27 cellular contexts compared by ENCODE assay signal in genomic region chr15:88985547-88986393, GRCh38.
A peak's percentile ranks its signal among the peaks of the same experiment; 100 is the strongest.
DNase-seq lines count a peak whose midpoint lies in the region; ATAC-seq and TF ChIP-seq lines count a peak whose summit lies in the region.
"Had no signal": no experiment of that assay in that cellular context is flagged by ENCODE, and none has a peak within 500 bp of the region (broad histone marks: within the 10 kb centered on the region; RNA-seq: fewer than 3 reads in every experiment).

No MANE protein-coding gene starts in this region.

- DNase-seq in SK-N-SH (no peak), Panc1 (ENCODE audit: low read depth, low spot score) (no peak), smooth muscle cell (lab: John Stamatoyannopoulos, UW; ENCODE audit: unreplicated experiment) (no peak), COLO829 (ENCODE audit: low spot score) (no peak), medulla oblongata (ENCODE audit: extremely low spot score) (no peak)
- DNase-seq: activated B cell treated with CpG ODN at 0.5 μM for 24 hours; activated CD4-positive, alpha-beta T cell treated with anti-CD3 and anti-CD28 coated beads, Interleukin-2, amount 50 U/mL, for 48 hours; activated gamma-delta T cell; BE2C; effector CD8-positive, alpha-beta T cell; foreskin melanocyte; HCEC 1CT; hypothalamus; left cardiac atrium; mesenchymal stem cell; naive B cell; NCI-H1092 treated with DMSO at 0.1 percent for 48 hours; NCI-H2029 treated with DMSO at 0.1 percent for 48 hours; ovary; stimulated activated naive CD8-positive, alpha-beta T cell treated with anti-CD3 and anti-CD28 coated beads, Interleukin-15, amount 100 ng/mL, for 72 hours; T-helper 9 cell; tibial artery had no signal

- H3K4me3 ChIP-seq in SK-N-SH (ENCODE audit: low read depth in 2 of 2, low read length in 1 of 2) (no peak overlapping the region), Panc1 (ENCODE audit: low read depth in 2 of 2, low read length in 2 of 2) (no peak overlapping the region), iPS-15b (ENCODE audit: low read depth, low read length) (peak overlapping the region; percentile 8), smooth muscle cell (no peak overlapping the region)
- H3K4me3 ChIP-seq: ovary, right atrium auricular region, tibial artery had no signal

- H3K9me2 ChIP-seq in SK-N-SH, result no peaks in the 10 kb centered on the region

- H3K79me2 ChIP-seq in SK-N-SH (ENCODE audit: insufficient read depth) (no peaks in the 10 kb centered on the region), smooth muscle cell (ENCODE audit: low read depth) (no peaks in the 10 kb centered on the region)

- ATAC-seq in SK-N-SH treated with all-trans-retinoic acid at 6 μM for 48 hours (no peak), Panc1 (no peak), GM19351 (IDR thresholded peaks at IDR 0.05; ENCODE audit: unreplicated experiment) (no peak)
- ATAC-seq: esophagus mucosa; left cardiac atrium; stimulated activated naive CD8-positive, alpha-beta T cell treated with anti-CD3 and anti-CD28 coated beads, Interleukin-15, amount 100 ng/mL, for 72 hours had no signal

- no peaks in the 10 kb centered on the region for H3K27me3 ChIP-seq in SK-N-SH (ENCODE audit: insufficient read depth)
- no peaks in the 10 kb centered on the region for H3K27me3 ChIP-seq in Panc1 (ENCODE audit: control insufficient read depth, insufficient read depth, low read length)
- no peaks in the 10 kb centered on the region for H3K27me3 ChIP-seq in iPS-15b (ENCODE audit: control insufficient read depth, insufficient read depth, low read length)
- H3K27me3 ChIP-seq in smooth muscle cell (ENCODE audit: low read depth), result no peaks in the 10 kb centered on the region
- H3K27me3 ChIP-seq: BE2C, ovary, right atrium auricular region, tibial artery had no signal

- no peak overlapping the region for H3K4me2 ChIP-seq in SK-N-SH
- no peak overlapping the region for H3K4me2 ChIP-seq in smooth muscle cell

- H3K27ac ChIP-seq in SK-N-SH (ENCODE audit: low read depth in 2 of 2, low read length in 1 of 2), result no peak overlapping the region
- peak overlapping the region; percentile 98 for H3K27ac ChIP-seq in Panc1 (ENCODE audit: low read length)
- no peak overlapping the region for H3K27ac ChIP-seq in smooth muscle cell (ENCODE audit: low read depth)
- H3K27ac ChIP-seq: ovary, right atrium auricular region, tibial artery had no signal

- TF ChIP-seq CTCF in SK-N-SH (IDR thresholded peaks at IDR 0.05) (no peak), Panc1 (IDR thresholded peaks at IDR 0.05) (no peak), smooth muscle cell (IDR thresholded peaks at IDR 0.05; ENCODE audit: borderline replicate concordance, insufficient read depth, poor library complexity, severe bottlenecking) (no peak)

- intact Hi-C loops in Panc1 (cut with micrococcal nuclease; ENCODE audit: unreplicated experiment), result no loop called here

- H3K9ac ChIP-seq in SK-N-SH (no peak overlapping the region), iPS-15b (ENCODE audit: low read depth, low read length) (peak overlapping the region; percentile 65), smooth muscle cell (ENCODE audit: low read depth) (no peak overlapping the region)

- TF ChIP-seq EP300 in SK-N-SH (IDR thresholded peaks at IDR 0.05; ENCODE audit: borderline replicate concordance in 1 of 2, low read depth in 1 of 2, low read length in 1 of 2), result no peak

- CTCF ChIA-PET in SK-N-SH (lab: Yijun Ruan, JAX) (interaction anchor here (0.7 kb wide), 1 partner anchor 33 kb away, joined by 3 read pairs; no protein-coding TSS in a partner anchor), Panc1 (lab: Charles Lee) (no interaction called here)

- H4K20me1 ChIP-seq in SK-N-SH (ENCODE audit: insufficient read depth), result no peaks in the 10 kb centered on the region
- H4K20me1 ChIP-seq in smooth muscle cell (ENCODE audit: low read depth), result no peaks in the 10 kb centered on the region

- H2AFZ ChIP-seq in SK-N-SH (ENCODE audit: low read depth) (0 out of 2 replicates have a peak overlapping the region, but pooled peaks have one; percentile 29), smooth muscle cell (ENCODE audit: low read depth) (no peak overlapping the region)

- POLR2A ChIA-PET in SK-N-SH (lab: Yijun Ruan, JAX) (no interaction called here), Panc1 (lab: Charles Lee) (interaction anchor here (0.9 to 1.1 kb wide), 2 partner anchors 63 to 102 kb away, joined by 4 to 7 read pairs; no protein-coding TSS in a partner anchor)

- peaks cover 12% of the 10 kb centered on the region for H3F3A ChIP-seq in SK-N-SH (replicated peaks; ENCODE audit: insufficient read depth)
- no peaks in the 10 kb centered on the region for H3F3A ChIP-seq in smooth muscle cell (ENCODE audit: low read depth)

- H3K9me3 ChIP-seq in SK-N-SH, result no peaks in the 10 kb centered on the region
- H3K9me3 ChIP-seq in Panc1 (ENCODE audit: control insufficient read depth, insufficient read depth, low read depth, low read length), result no peaks in the 10 kb centered on the region
- H3K9me3 ChIP-seq in iPS-15b (ENCODE audit: control insufficient read depth, insufficient read depth, low read length), result no peaks in the 10 kb centered on the region
- H3K9me3 ChIP-seq in smooth muscle cell (replicated peaks; ENCODE audit: low read depth), result no peaks in the 10 kb centered on the region
- H3K9me3 ChIP-seq: BE2C, ovary, right atrium auricular region, tibial artery had no signal

- in situ Hi-C loops in Panc1 (cut with HindIII; ENCODE audit: low pct_unique_long_range_greater_than_20kb, low sequenced_read_pairs), result no loop called here

- H3K4me1 ChIP-seq in SK-N-SH (ENCODE audit: control insufficient read depth in 1 of 2, insufficient read depth in 2 of 2, low read depth in 1 of 2, low read length in 1 of 2) (peaks cover 0 to 19% of the 10 kb centered on the region in 2 experiments; a peak in 2 of 4 replicates), Panc1 (ENCODE audit: control insufficient read depth, insufficient read depth, low read length) (peaks cover 73% of the 10 kb centered on the region), iPS-15b (ENCODE audit: control insufficient read depth, insufficient read depth, low read length) (peaks cover 44% of the 10 kb centered on the region), smooth muscle cell (ENCODE audit: low read depth) (peaks cover 28% of the 10 kb centered on the region)

- 89% methylated on average over 14 of the region's 14 CpGs for WGBS in SK-N-SH (ENCODE audit: low lambda C conversion rate)
- 60% methylated on average over 14 of the region's 14 CpGs for WGBS in smooth muscle cell (ENCODE audit: low lambda C conversion rate)

- BruUV-seq in Panc1 (replicated peaks; lab: Mats Ljungman, UMichigan), result no TSS peak

- no peak for TF ChIP-seq RAD21 in SK-N-SH (IDR thresholded peaks at IDR 0.05; ENCODE audit: low read length)

- H3K36me3 ChIP-seq in SK-N-SH (replicated peaks in 1 of 2; ENCODE audit: control insufficient read depth in 1 of 2, insufficient read depth in 2 of 2, low read length in 1 of 2), result no peaks in the 10 kb centered on the region
- H3K36me3 ChIP-seq in Panc1 (ENCODE audit: control insufficient read depth, insufficient read depth, low read length), result no peaks in the 10 kb centered on the region
- no peaks in the 10 kb centered on the region for H3K36me3 ChIP-seq in iPS-15b (ENCODE audit: control insufficient read depth, insufficient read depth, low read length)
- H3K36me3 ChIP-seq in smooth muscle cell (ENCODE audit: low read depth), result no peaks in the 10 kb centered on the region
- H3K36me3 ChIP-seq: BE2C, ovary, right atrium auricular region, tibial artery had no signal

TF ChIP-seq in SK-N-SH, 30 proteins besides CTCF, POLR2A, EP300 and RAD21 (continues in another document):
- no peak for TF ChIP-seq GATA2 (CRISPR knock-in tag; IDR thresholded peaks at IDR 0.05)
- TF ChIP-seq JUND (IDR thresholded peaks at IDR 0.05), result no peak
- no peak for TF ChIP-seq ZBTB33 (IDR thresholded peaks at IDR 0.05; ENCODE audit: borderline replicate concordance, low read depth)
- TF ChIP-seq SMC3 (IDR thresholded peaks at IDR 0.05; ENCODE audit: low read depth, low read length), result no peak
- no peak for TF ChIP-seq MEF2A (IDR thresholded peaks at IDR 0.05; ENCODE audit: borderline replicate concordance, low read depth)
- no peak for TF ChIP-seq RXRA (IDR thresholded peaks at IDR 0.05; ENCODE audit: borderline replicate concordance, low read depth)

TF ChIP-seq in SK-N-SH treated with all-trans-retinoic acid at 6 μM for 48 hours, 23 proteins besides CTCF, POLR2A, EP300 and RAD21:
- TF ChIP-seq CSDC2 (CRISPR knock-in tag; IDR thresholded peaks at IDR 0.05) (no peak), ESRRG (CRISPR knock-in tag; IDR thresholded peaks at IDR 0.05) (no peak)
- TF ChIP-seq, protein P1, sequence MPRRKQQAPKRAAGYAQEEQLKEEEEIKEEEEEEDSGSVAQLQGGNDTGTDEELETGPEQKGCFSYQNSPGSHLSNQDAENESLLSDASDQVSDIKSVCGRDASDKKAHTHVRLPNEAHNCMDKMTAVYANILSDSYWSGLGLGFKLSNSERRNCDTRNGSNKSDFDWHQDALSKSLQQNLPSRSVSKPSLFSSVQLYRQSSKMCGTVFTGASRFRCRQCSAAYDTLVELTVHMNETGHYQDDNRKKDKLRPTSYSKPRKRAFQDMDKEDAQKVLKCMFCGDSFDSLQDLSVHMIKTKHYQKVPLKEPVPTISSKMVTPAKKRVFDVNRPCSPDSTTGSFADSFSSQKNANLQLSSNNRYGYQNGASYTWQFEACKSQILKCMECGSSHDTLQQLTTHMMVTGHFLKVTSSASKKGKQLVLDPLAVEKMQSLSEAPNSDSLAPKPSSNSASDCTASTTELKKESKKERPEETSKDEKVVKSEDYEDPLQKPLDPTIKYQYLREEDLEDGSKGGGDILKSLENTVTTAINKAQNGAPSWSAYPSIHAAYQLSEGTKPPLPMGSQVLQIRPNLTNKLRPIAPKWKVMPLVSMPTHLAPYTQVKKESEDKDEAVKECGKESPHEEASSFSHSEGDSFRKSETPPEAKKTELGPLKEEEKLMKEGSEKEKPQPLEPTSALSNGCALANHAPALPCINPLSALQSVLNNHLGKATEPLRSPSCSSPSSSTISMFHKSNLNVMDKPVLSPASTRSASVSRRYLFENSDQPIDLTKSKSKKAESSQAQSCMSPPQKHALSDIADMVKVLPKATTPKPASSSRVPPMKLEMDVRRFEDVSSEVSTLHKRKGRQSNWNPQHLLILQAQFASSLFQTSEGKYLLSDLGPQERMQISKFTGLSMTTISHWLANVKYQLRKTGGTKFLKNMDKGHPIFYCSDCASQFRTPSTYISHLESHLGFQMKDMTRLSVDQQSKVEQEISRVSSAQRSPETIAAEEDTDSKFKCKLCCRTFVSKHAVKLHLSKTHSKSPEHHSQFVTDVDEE (CRISPR knock-in tag; IDR thresholded peaks at IDR 0.05), result no peak
